21 cellular contexts compared by ENCODE assay signal in the genomic region with DNA sequence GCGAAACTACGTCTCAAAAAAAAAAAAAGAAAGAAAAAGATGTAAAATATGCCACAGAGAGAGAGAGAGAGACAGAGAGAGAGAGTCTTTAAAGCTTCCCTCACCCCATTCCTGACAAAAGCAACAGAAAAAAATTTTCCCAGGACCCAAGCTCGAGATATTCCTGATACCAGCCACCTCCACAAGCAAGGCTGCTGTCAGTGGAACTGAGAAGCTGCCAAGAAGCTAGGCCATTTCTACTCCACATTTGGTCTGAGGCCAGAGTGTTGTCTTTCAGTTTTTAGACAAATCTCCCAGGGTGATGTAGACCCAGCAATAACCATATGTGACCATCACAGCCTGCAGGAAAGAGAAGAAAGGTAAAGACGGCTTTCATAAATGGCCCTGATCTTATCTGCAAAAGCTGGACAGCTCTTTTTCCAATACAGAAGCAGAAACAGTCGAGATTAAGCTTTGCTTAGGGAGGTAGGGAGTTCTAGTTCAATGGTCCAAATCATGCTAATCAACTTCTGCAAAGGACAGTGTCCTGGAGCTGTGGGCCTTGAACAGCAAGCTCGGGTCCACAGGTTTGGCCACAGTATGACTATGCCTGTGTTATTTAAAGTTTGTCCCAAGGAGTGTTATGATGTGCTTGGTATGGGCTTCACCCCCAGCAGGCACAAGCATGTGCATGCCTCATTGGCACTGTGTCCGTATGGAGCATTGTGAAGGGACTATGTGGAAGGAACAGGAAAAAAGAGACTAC.
A peak's percentile ranks its signal among the peaks of the same experiment; 100 is the strongest.
DNase-seq lines count a peak whose midpoint lies in the region; ATAC-seq, FAIRE-seq and TF ChIP-seq lines count a peak whose summit lies in the region.
"Had no signal": no experiment of that assay in that cellular context is flagged by ENCODE, and none has a peak within 500 bp of the region (broad histone marks: within the 10 kb centered on the region; RNA-seq: fewer than 3 reads in every experiment).

No MANE protein-coding gene starts in this region.

- H3K4me3 ChIP-seq in fibroblast of pulmonary artery (replicated peaks; ENCODE audit: low read depth, low read length) (no peak overlapping the region), prostate gland (no peak overlapping the region), vagina (no peak overlapping the region)
- H3K4me3 ChIP-seq: lower lobe of right lung, SK-N-MC had no signal

- DNase-seq in GM12892 (ENCODE audit: insufficient read length) (no peak), NCI-H446 (lab: John Stamatoyannopoulos, UW) (peak; percentile 29 to 73), fibroblast of pulmonary artery (ENCODE audit: low read depth) (peak; percentile 55), prostate gland (ENCODE audit: low spot score) (peak; percentile 44), vagina (ENCODE audit: extremely low spot score in 2 of 2) (no peak)
- DNase-seq in stimulated activated CD4-positive, alpha-beta T cell treated with anti-CD3 and anti-CD28 coated beads, Interleukin-2, amount 100 ng/mL, for 48 hours, result no peak
- DNase-seq: activated CD4-positive, alpha-beta T cell treated with anti-CD3 and anti-CD28 coated beads, Interleukin-2, amount 50 U/mL, for 4 hours; activated naive CD8-positive, alpha-beta T cell treated with anti-CD3 and anti-CD28 coated beads, Interleukin-2, amount 10 ng/mL, durations not matched to agents 7 days and 5 days; activated T-cell treated with anti-CD3 and anti-CD28 coated beads, Interleukin-2, amount 50 U/mL, for 4 hours; AML-193; central memory CD4-positive, alpha-beta T cell; endodermal cell; lower lobe of right lung; MM.1S; natural killer cell; NCI-H187 treated with DMSO at 0.1 percent for 48 hours; NCI-H524 treated with DMSO at 0.1 percent for 48 hours; retina had no signal

- intact Hi-C loops in prostate gland (cut with DNase I) (no loop called here), vagina (cut with DNase I) (no loop called here)

- ATAC-seq in HG02571 (IDR thresholded peaks at IDR 0.05; ENCODE audit: unreplicated experiment), result no peak
- ATAC-seq: activated T-cell treated with anti-CD3 and anti-CD28 coated beads, Interleukin-2, amount 50 U/mL, for 4 hours; HCT116; lower lobe of right lung; natural killer cell had no signal

- no peak for TF ChIP-seq CTCF in fibroblast of pulmonary artery (IDR thresholded peaks at IDR 0.05; ENCODE audit: low read length, missing control alignments)
- TF ChIP-seq CTCF in prostate gland (IDR thresholded peaks at IDR 0.05), result no peak
- TF ChIP-seq CTCF in vagina (IDR thresholded peaks at IDR 0.05), result no peak

- H3K27me3 ChIP-seq in prostate gland (replicated peaks; ENCODE audit: insufficient read depth) (no peaks in the 10 kb centered on the region), vagina (no peaks in the 10 kb centered on the region)

- TF ChIP-seq POLR2A in GM12892 (IDR thresholded peaks at IDR 0.05; ENCODE audit: low read depth, low read length) (no peak), prostate gland (IDR thresholded peaks at IDR 0.05) (no peak), vagina (IDR thresholded peaks at IDR 0.05) (no peak)

- peak; percentile 82 for FAIRE-seq in GM12892 (lab: Jason Lieb, UNC)

- 35% methylated on average over 7 of the region's 7 CpGs for whole genome bisulfite sequencing in prostate gland

- H3K27ac ChIP-seq in prostate gland (no peak overlapping the region), vagina (no peak overlapping the region)
- H3K27ac ChIP-seq: lower lobe of right lung, SK-N-MC had no signal

- H3K4me1 ChIP-seq in prostate gland (replicated peaks) (peaks cover 2% of the 10 kb centered on the region), vagina (peaks cover 22% of the 10 kb centered on the region)

- H3K36me3 ChIP-seq in prostate gland, result no peaks in the 10 kb centered on the region
- no peaks in the 10 kb centered on the region for H3K36me3 ChIP-seq in vagina
- H3K36me3 ChIP-seq: lower lobe of right lung had no signal

- H3K9me3 ChIP-seq in prostate gland, result no peaks in the 10 kb centered on the region
- H3K9me3 ChIP-seq in vagina, result no peaks in the 10 kb centered on the region
- H3K9me3 ChIP-seq: lower lobe of right lung had no signal

Comparison
In these comparisons a context has a peak if more than half of its experiments do, and no peak if none do; other contexts are left out.
1. DNase-seq: peak in NCI-H446 (2 of 2), fibroblast of pulmonary artery (single experiment) and prostate gland (single experiment); none in GM12892 (single experiment), vagina (0 of 2) and stimulated activated CD4-positive, alpha-beta T cell treated with anti-CD3 and anti-CD28 coated beads, Interleukin-2, amount 100 ng/mL, for 48 hours (0 of 2).